In the genomic region with DNA sequence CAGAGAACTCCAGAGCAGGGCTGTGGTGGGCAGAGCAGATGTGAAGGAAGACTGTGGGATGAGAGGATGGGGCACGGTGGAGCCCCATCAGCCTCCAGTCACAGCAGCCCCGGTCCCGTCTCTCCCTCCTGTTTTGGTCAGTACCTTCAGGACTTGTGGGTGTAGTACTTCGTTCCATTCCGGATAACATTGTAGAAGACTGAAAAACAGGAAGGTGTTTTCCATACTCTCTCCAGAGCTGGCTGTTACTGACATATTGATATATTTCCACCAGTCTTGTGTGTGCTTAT, we compare ENCODE assay signal across 2 cellular contexts.
TF ChIP-seq lines count a peak whose summit lies in the region.

No MANE protein-coding gene starts in this region.

TF ChIP-seq in IMR-90, 13 proteins besides CTCF, POLR2A, EP300 and RAD21:
- no peak for TF ChIP-seq RCOR1 (IDR thresholded peaks at IDR 0.05; ENCODE audit: insufficient replicate concordance, low read length)
- no peak for TF ChIP-seq NFE2L2 (IDR thresholded peaks at IDR 0.05; ENCODE audit: low read depth, low read length)
- no peak for TF ChIP-seq SMC3 (IDR thresholded peaks at IDR 0.05; ENCODE audit: low read depth, low read length)
- no peak for TF ChIP-seq MAZ (IDR thresholded peaks at IDR 0.05; ENCODE audit: borderline replicate concordance, low read depth, low read length)
- TF ChIP-seq MAFK (IDR thresholded peaks at IDR 0.05; ENCODE audit: low read depth, low read length), result no peak
- TF ChIP-seq BHLHE40 (IDR thresholded peaks at IDR 0.05; ENCODE audit: low read depth, low read length), result no peak

TF ChIP-seq in GM12878, 131 proteins besides CTCF, POLR2A, EP300 and RAD21:
- TF ChIP-seq PKNOX1 (IDR thresholded peaks at IDR 0.05), result no peak
- TF ChIP-seq, protein P1, sequence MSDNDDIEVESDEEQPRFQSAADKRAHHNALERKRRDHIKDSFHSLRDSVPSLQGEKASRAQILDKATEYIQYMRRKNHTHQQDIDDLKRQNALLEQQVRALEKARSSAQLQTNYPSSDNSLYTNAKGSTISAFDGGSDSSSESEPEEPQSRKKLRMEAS (IDR thresholded peaks at IDR 0.05; ENCODE audit: low read depth, low read length), result no peak
- TF ChIP-seq JUNB (IDR thresholded peaks at IDR 0.05), result no peak
- no peak for TF ChIP-seq SMC3 (IDR thresholded peaks at IDR 0.05; ENCODE audit: borderline replicate concordance, low read length)
- no peak for TF ChIP-seq NFYA (IDR thresholded peaks at IDR 0.05; ENCODE audit: borderline replicate concordance, low read depth, low read length)
- TF ChIP-seq RUNX3 (IDR thresholded peaks at IDR 0.05; ENCODE audit: low read length), result no peak
- TF ChIP-seq ZBTB40 (IDR thresholded peaks at IDR 0.05; ENCODE audit: borderline replicate concordance), result no peak
- no peak for TF ChIP-seq YBX1 (IDR thresholded peaks at IDR 0.05)
- no peak for TF ChIP-seq EGR1 (IDR thresholded peaks at IDR 0.05; ENCODE audit: borderline replicate concordance in 1 of 2, low read depth in 2 of 2, low read length in 2 of 2)
- TF ChIP-seq MYB (IDR thresholded peaks at IDR 0.05; ENCODE audit: borderline replicate concordance, low read depth, low read length), result no peak
- no peak for TF ChIP-seq MTA2 (IDR thresholded peaks at IDR 0.05; ENCODE audit: low read depth)
- TF ChIP-seq CBFB (IDR thresholded peaks at IDR 0.05; ENCODE audit: low read depth), result no peak
- TF ChIP-seq NR2F1 (conservative IDR thresholded peaks at IDR 0.05), result no peak
- TF ChIP-seq CBX5 (IDR thresholded peaks at IDR 0.05; ENCODE audit: low read depth), result no peak
- no peak for TF ChIP-seq RFX5 (IDR thresholded peaks at IDR 0.05; ENCODE audit: low read depth, low read length)
- no peak for TF ChIP-seq HDGF (IDR thresholded peaks at IDR 0.05)
- TF ChIP-seq CBX3 (IDR thresholded peaks at IDR 0.05; ENCODE audit: borderline replicate concordance, low read depth), result no peak
- TF ChIP-seq, protein P2, sequence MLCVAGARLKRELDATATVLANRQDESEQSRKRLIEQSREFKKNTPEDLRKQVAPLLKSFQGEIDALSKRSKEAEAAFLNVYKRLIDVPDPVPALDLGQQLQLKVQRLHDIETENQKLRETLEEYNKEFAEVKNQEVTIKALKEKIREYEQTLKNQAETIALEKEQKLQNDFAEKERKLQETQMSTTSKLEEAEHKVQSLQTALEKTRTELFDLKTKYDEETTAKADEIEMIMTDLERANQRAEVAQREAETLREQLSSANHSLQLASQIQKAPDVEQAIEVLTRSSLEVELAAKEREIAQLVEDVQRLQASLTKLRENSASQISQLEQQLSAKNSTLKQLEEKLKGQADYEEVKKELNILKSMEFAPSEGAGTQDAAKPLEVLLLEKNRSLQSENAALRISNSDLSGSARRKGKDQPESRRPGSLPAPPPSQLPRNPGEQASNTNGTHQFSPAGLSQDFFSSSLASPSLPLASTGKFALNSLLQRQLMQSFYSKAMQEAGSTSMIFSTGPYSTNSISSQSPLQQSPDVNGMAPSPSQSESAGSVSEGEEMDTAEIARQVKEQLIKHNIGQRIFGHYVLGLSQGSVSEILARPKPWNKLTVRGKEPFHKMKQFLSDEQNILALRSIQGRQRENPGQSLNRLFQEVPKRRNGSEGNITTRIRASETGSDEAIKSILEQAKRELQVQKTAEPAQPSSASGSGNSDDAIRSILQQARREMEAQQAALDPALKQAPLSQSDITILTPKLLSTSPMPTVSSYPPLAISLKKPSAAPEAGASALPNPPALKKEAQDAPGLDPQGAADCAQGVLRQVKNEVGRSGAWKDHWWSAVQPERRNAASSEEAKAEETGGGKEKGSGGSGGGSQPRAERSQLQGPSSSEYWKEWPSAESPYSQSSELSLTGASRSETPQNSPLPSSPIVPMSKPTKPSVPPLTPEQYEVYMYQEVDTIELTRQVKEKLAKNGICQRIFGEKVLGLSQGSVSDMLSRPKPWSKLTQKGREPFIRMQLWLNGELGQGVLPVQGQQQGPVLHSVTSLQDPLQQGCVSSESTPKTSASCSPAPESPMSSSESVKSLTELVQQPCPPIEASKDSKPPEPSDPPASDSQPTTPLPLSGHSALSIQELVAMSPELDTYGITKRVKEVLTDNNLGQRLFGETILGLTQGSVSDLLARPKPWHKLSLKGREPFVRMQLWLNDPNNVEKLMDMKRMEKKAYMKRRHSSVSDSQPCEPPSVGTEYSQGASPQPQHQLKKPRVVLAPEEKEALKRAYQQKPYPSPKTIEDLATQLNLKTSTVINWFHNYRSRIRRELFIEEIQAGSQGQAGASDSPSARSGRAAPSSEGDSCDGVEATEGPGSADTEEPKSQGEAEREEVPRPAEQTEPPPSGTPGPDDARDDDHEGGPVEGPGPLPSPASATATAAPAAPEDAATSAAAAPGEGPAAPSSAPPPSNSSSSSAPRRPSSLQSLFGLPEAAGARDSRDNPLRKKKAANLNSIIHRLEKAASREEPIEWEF (IDR thresholded peaks at IDR 0.05; ENCODE audit: insufficient replicate concordance, low read depth, low read length), result no peak
